In genomic region chr4:29081230-29081955, GRCh38 we compare ENCODE assay signal across 1 cellular context.
TF ChIP-seq lines count a peak whose summit lies in the region.

No MANE protein-coding gene starts in this region.

TF ChIP-seq in GM23338, 12 proteins besides CTCF, POLR2A, EP300 and RAD21:
- TF ChIP-seq ZNF462 (CRISPR knock-in tag; IDR thresholded peaks at IDR 0.05) = no peak
- no peak for TF ChIP-seq STAT1 (IDR thresholded peaks at IDR 0.05; ENCODE audit: unreplicated experiment)
- TF ChIP-seq ZNF114 (CRISPR knock-in tag; IDR thresholded peaks at IDR 0.05) = no peak
- no peak for TF ChIP-seq EZH2 (IDR thresholded peaks at IDR 0.05; ENCODE audit: low read depth, unreplicated experiment)
- no peak for TF ChIP-seq EZH2phosphoT487 (IDR thresholded peaks at IDR 0.05; ENCODE audit: unreplicated experiment)
- TF ChIP-seq CREB1 (CRISPR knock-in tag; IDR thresholded peaks at IDR 0.05; ENCODE audit: low read depth) = no peak
- no peak for TF ChIP-seq ETS1 (IDR thresholded peaks at IDR 0.05)
- TF ChIP-seq POLR2AphosphoS5 (IDR thresholded peaks at IDR 0.05; ENCODE audit: low read depth) = no peak
